38 cellular contexts compared by ENCODE assay signal in genomic region chr17:13833921-13834320, GRCh38.
"Had no signal": no experiment of that assay in that cellular context is flagged by ENCODE, and none has a peak within 500 bp of the region (broad histone marks: within the 10 kb centered on the region; RNA-seq: fewer than 3 reads in every experiment).

No MANE protein-coding gene starts in this region.

- H3K9me3 ChIP-seq: breast epithelium, heart left ventricle, left ventricle myocardium inferior, pancreas, prostate gland, thyroid gland, upper lobe of left lung, vagina had no signal

- DNase-seq: activated CD4-positive, alpha-beta memory T cell treated with anti-CD3 and anti-CD28 coated beads for 36 hours; activated CD4-positive, alpha-beta T cell treated with anti-CD3 and anti-CD28 coated beads, Interleukin-2, amount 10 ng/mL, durations not matched to agents 24 days and 14 days; activated CD4-positive, CD25-positive, alpha-beta regulatory T cell treated with anti-CD3 and anti-CD28 coated beads, Interleukin-2, amount 50 U/mL, for 72 hours; activated CD8-positive, alpha-beta memory T cell treated with anti-CD3 and anti-CD28 coated beads, Interleukin-2, amount 50 U/mL, for 4 hours; activated gamma-delta T cell; activated naive CD4-positive, alpha-beta T cell treated with anti-CD3 and anti-CD28 coated beads, Interleukin-2, amount 10 ng/mL, durations not matched to agents 7 days and 5 days; activated naive CD8-positive, alpha-beta T cell treated with anti-CD3 and anti-CD28 coated beads, Interleukin-2, amount 10 ng/mL, durations not matched to agents 7 days and 5 days; activated T-cell treated with anti-CD3 and anti-CD28 coated beads, Interleukin-2, amount 50 U/mL, for 1 hour; amniotic stem cell; dermis blood vessel endothelial cell; effector CD4-positive, alpha-beta T cell; foreskin fibroblast; heart left ventricle; islet precursor cell; left ventricle myocardium inferior; naive thymus-derived CD4-positive, alpha-beta T cell; nucleus accumbens; pancreas; retina; small intestine; stimulated activated CD4-positive, alpha-beta T cell treated with anti-CD3 and anti-CD28 coated beads, Interleukin-4, amount 100 ng/mL, for 4 hours; stimulated activated CD8-positive, alpha-beta memory T cell treated with anti-CD3 and anti-CD28 coated beads, Interleukin-4, amount 100 ng/mL, for 48 hours; stimulated activated naive CD8-positive, alpha-beta T cell treated with anti-CD3 and anti-CD28 coated beads, Interleukin-15, amount 100 ng/mL, for 72 hours; substantia nigra; SW 1271; T-helper 9 cell; thyroid gland; upper lobe of left lung; WERI-Rb-1 had no signal

- H3K27ac ChIP-seq: breast epithelium, heart left ventricle, left ventricle myocardium inferior, pancreas, prostate gland, thyroid gland, upper lobe of left lung, vagina, WERI-Rb-1 had no signal

- H3K27ac Mint-ChIP-seq: activated CD4-positive, alpha-beta memory T cell treated with anti-CD3 and anti-CD28 coated beads for 36 hours; activated CD4-positive, alpha-beta T cell treated with anti-CD3 and anti-CD28 coated beads, Interleukin-2, amount 10 ng/mL, durations not matched to agents 24 days and 14 days; activated naive CD4-positive, alpha-beta T cell treated with anti-CD3 and anti-CD28 coated beads, Interleukin-2, amount 10 ng/mL, durations not matched to agents 7 days and 5 days; activated naive CD8-positive, alpha-beta T cell treated with anti-CD3 and anti-CD28 coated beads, Interleukin-2, amount 10 ng/mL, durations not matched to agents 7 days and 5 days; activated T-helper 1 cell treated with anti-CD3 and anti-CD28 coated beads, Interleukin-12 subunit alpha, Interleukin-12 subunit beta, Interleukin-2, Interleukin-4 antibody, amounts not matched to agents 30 ng/mL and 10 ng/mL and 1 ng/mL, durations not matched to agents 14 hours and 24 hours and 36 hours; naive thymus-derived CD4-positive, alpha-beta T cell; stimulated activated memory B cell treated with anti-CD40 and anti-IgM and Interleukin-4, amounts not matched to agents 10 μg/mL and 1 μg/mL and 100 μg/mL, for 72 hours; stimulated activated naive CD8-positive, alpha-beta T cell treated with anti-CD3 and anti-CD28 coated beads, Interleukin-15, amount 100 ng/mL, for 72 hours; T-helper 1 cell treated with Interleukin-12 subunit alpha and Interleukin-12 subunit beta and Interleukin-4 antibody, amounts not matched to agents 30 μg/mL and 1 μg/mL, for 36 hours had no signal

- H3K4me1 Mint-ChIP-seq: activated CD4-positive, alpha-beta T cell treated with anti-CD3 and anti-CD28 coated beads, Interleukin-2, amount 10 ng/mL, durations not matched to agents 24 days and 14 days; activated naive CD4-positive, alpha-beta T cell treated with anti-CD3 and anti-CD28 coated beads, Interleukin-2, amount 10 ng/mL, durations not matched to agents 7 days and 5 days; activated naive CD8-positive, alpha-beta T cell treated with anti-CD3 and anti-CD28 coated beads, Interleukin-2, amount 10 ng/mL, durations not matched to agents 7 days and 5 days; central memory CD8-positive, alpha-beta T cell; naive thymus-derived CD4-positive, alpha-beta T cell; stimulated activated memory B cell treated with anti-CD40 and anti-IgM and Interleukin-4, amounts not matched to agents 10 μg/mL and 1 μg/mL and 100 μg/mL, for 72 hours; stimulated activated naive CD8-positive, alpha-beta T cell treated with anti-CD3 and anti-CD28 coated beads, Interleukin-15, amount 100 ng/mL, for 72 hours had no signal

- H3K27me3 Mint-ChIP-seq: activated CD4-positive, alpha-beta memory T cell treated with anti-CD3 and anti-CD28 coated beads for 36 hours; activated CD4-positive, alpha-beta T cell treated with anti-CD3 and anti-CD28 coated beads, Interleukin-2, amount 10 ng/mL, durations not matched to agents 24 days and 14 days; activated naive CD4-positive, alpha-beta T cell treated with anti-CD3 and anti-CD28 coated beads, Interleukin-2, amount 10 ng/mL, durations not matched to agents 7 days and 5 days; activated naive CD8-positive, alpha-beta T cell treated with anti-CD3 and anti-CD28 coated beads, Interleukin-2, amount 10 ng/mL, durations not matched to agents 7 days and 5 days; central memory CD8-positive, alpha-beta T cell; stimulated activated memory B cell treated with anti-CD40 and anti-IgM and Interleukin-4, amounts not matched to agents 10 μg/mL and 1 μg/mL and 100 μg/mL, for 72 hours; stimulated activated naive CD8-positive, alpha-beta T cell treated with anti-CD3 and anti-CD28 coated beads, Interleukin-15, amount 100 ng/mL, for 72 hours had no signal

- ATAC-seq: heart left ventricle; naive thymus-derived CD4-positive, alpha-beta T cell; pancreas; sciatic nerve; stimulated activated memory B cell treated with anti-CD40 and anti-IgM and Interleukin-4, amounts not matched to agents 10 μg/mL and 1 μg/mL and 100 μg/mL, for 72 hours; stimulated activated naive CD8-positive, alpha-beta T cell treated with anti-CD3 and anti-CD28 coated beads, Interleukin-15, amount 100 ng/mL, for 72 hours had no signal

- H3K9me3 Mint-ChIP-seq: activated CD4-positive, alpha-beta memory T cell treated with anti-CD3 and anti-CD28 coated beads for 36 hours; activated naive CD4-positive, alpha-beta T cell treated with anti-CD3 and anti-CD28 coated beads, Interleukin-2, amount 10 ng/mL, durations not matched to agents 7 days and 5 days; central memory CD8-positive, alpha-beta T cell had no signal

- H3K36me3 Mint-ChIP-seq: activated CD4-positive, alpha-beta memory T cell treated with anti-CD3 and anti-CD28 coated beads for 36 hours; activated naive CD4-positive, alpha-beta T cell treated with anti-CD3 and anti-CD28 coated beads, Interleukin-2, amount 10 ng/mL, durations not matched to agents 7 days and 5 days; activated naive CD8-positive, alpha-beta T cell treated with anti-CD3 and anti-CD28 coated beads, Interleukin-2, amount 10 ng/mL, durations not matched to agents 7 days and 5 days had no signal

- H3K27me3 ChIP-seq: breast epithelium, heart left ventricle, pancreas, thyroid gland, upper lobe of left lung, vagina had no signal

- H3K4me3 ChIP-seq: breast epithelium, heart left ventricle, left ventricle myocardium inferior, lung, pancreas, prostate gland, thyroid gland, upper lobe of left lung, vagina had no signal

- H3K4me3 Mint-ChIP-seq: activated CD4-positive, alpha-beta memory T cell treated with anti-CD3 and anti-CD28 coated beads for 36 hours; activated CD4-positive, alpha-beta T cell treated with anti-CD3 and anti-CD28 coated beads, Interleukin-2, amount 10 ng/mL, durations not matched to agents 24 days and 14 days; activated naive CD4-positive, alpha-beta T cell treated with anti-CD3 and anti-CD28 coated beads, Interleukin-2, amount 10 ng/mL, durations not matched to agents 7 days and 5 days; activated naive CD8-positive, alpha-beta T cell treated with anti-CD3 and anti-CD28 coated beads, Interleukin-2, amount 10 ng/mL, durations not matched to agents 7 days and 5 days; activated T-helper 1 cell treated with anti-CD3 and anti-CD28 coated beads, Interleukin-12 subunit alpha, Interleukin-12 subunit beta, Interleukin-2, Interleukin-4 antibody, amounts not matched to agents 30 ng/mL and 10 ng/mL and 1 ng/mL, durations not matched to agents 14 hours and 24 hours and 36 hours; central memory CD8-positive, alpha-beta T cell; naive thymus-derived CD4-positive, alpha-beta T cell; stimulated activated memory B cell treated with anti-CD40 and anti-IgM and Interleukin-4, amounts not matched to agents 10 μg/mL and 1 μg/mL and 100 μg/mL, for 72 hours; stimulated activated naive CD8-positive, alpha-beta T cell treated with anti-CD3 and anti-CD28 coated beads, Interleukin-15, amount 100 ng/mL, for 72 hours; T-helper 1 cell treated with Interleukin-12 subunit alpha and Interleukin-12 subunit beta and Interleukin-4 antibody, amounts not matched to agents 30 μg/mL and 1 μg/mL, for 36 hours had no signal

- H3K36me3 ChIP-seq: breast epithelium, heart left ventricle, left ventricle myocardium inferior, pancreas, prostate gland, thyroid gland, upper lobe of left lung, vagina, WERI-Rb-1 had no signal

- H3K4me1 ChIP-seq: breast epithelium, heart left ventricle, left ventricle myocardium inferior, pancreas, prostate gland, thyroid gland, upper lobe of left lung, vagina had no signal
